Comparison of ENCODE assay signal across 8 cellular contexts in the genomic region with DNA sequence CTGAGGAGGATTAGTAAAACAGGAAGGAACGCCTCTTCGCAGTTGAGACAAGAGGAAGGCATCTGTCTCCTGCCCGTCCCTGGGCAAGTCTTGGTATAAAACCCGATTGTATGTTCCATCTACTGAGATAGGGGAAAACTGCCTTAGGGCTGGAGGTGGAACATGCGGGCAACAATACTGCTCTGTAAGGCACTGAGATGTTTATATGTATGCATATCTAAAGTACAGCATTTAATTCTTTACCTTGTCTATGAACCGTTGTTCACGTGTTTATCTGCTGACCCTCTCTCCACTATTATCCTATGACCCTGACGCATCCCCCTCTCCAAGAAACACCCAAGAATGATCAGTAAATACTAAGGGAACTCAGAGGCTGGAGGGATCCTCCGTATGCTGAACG. TPM values are rescaled to one million over a fixed set of nuclear protein-coding genes. Genes with fewer than 3 reads are reported as not detected.
DNase-seq lines count a peak whose midpoint lies in the region; ATAC-seq and TF ChIP-seq lines count a peak whose summit lies in the region.

No MANE protein-coding gene starts in this region.

- H3K36me3 Mint-ChIP-seq in CD8-positive, alpha-beta T cell: peaks cover 33% of the 10 kb centered on the region
- H3K36me3 Mint-ChIP-seq in chondrocyte (ENCODE audit: low read depth) (peaks cover 9% of the 10 kb centered on the region), nephron progenitor cell (ENCODE audit: low read depth) (peaks cover 29% of the 10 kb centered on the region)

- POLR2A ChIA-PET in CD8-positive, alpha-beta T cell (lab: Charles Lee): interaction anchor here (0.9 to 1.1 kb wide), 2 partner anchors 35 to 44 kb away, joined by 3 to 6 read pairs; partner anchors contain the start of genes RPS16 and SUPT5H

- H3K9me3 ChIP-seq in CD8-positive, alpha-beta T cell (ENCODE audit: low read length): no peaks in the 10 kb centered on the region

- intact Hi-C loops in CD8-positive, alpha-beta T cell (cut with DNase I, micrococcal nuclease): loop anchor here (1.0 to 5.0 kb wide), 6 partner anchors 22 to 367 kb away; partner anchors contain the start of genes MED29 (in 2 of the 2), PAF1 (in 2 of the 2), SUPT5H (in 2 of the 2) and EID2 (in 1 of the 2)

- H3K27me3 ChIP-seq in CD8-positive, alpha-beta T cell (ENCODE audit: insufficient read depth, low read length): no peaks in the 10 kb centered on the region

- H3K36me3 ChIP-seq in CD8-positive, alpha-beta T cell (ENCODE audit: insufficient read depth, low read length): peaks cover 12% of the 10 kb centered on the region

- H3K27me3 Mint-ChIP-seq in CD8-positive, alpha-beta T cell (ENCODE audit: low read depth): no peaks in the 10 kb centered on the region
- H3K27me3 Mint-ChIP-seq in chondrocyte (ENCODE audit: low read depth) (no peaks in the 10 kb centered on the region), nephron progenitor cell (ENCODE audit: low read depth, poor library complexity) (peaks cover 7% of the 10 kb centered on the region)

- H3K4me1 Mint-ChIP-seq in CD8-positive, alpha-beta T cell (ENCODE audit: low read depth): peaks cover 24% of the 10 kb centered on the region
- H3K4me1 Mint-ChIP-seq in chondrocyte (ENCODE audit: low read depth) (peaks cover 21% of the 10 kb centered on the region), nephron progenitor cell (peaks cover 36% of the 10 kb centered on the region)

- peak overlapping the region; percentile 82 for H3K27ac ChIP-seq in CD8-positive, alpha-beta T cell (ENCODE audit: low read depth, low read length)

- no peak for DNase-seq in CD8-positive, alpha-beta T cell
- peak; percentile 79 for DNase-seq in NCI-H2227 treated with DMSO at 0.1 percent for 48 hours (lab: John Stamatoyannopoulos, UW)
- DNase-seq in chondrocyte (ENCODE audit: low spot score): no peak
- DNase-seq in nephron progenitor cell: no peak
- no peak for DNase-seq in HPDE6-E6E7 (ENCODE audit: extremely low spot score)
- no peak for DNase-seq in NK-92 (lab: John Stamatoyannopoulos, UW; ENCODE audit: unreplicated experiment)
- DNase-seq in NCI-H1092 treated with DMSO at 0.1 percent for 48 hours (lab: John Stamatoyannopoulos, UW): no peak

- peaks cover 15% of the 10 kb centered on the region for H3K4me1 ChIP-seq in CD8-positive, alpha-beta T cell (ENCODE audit: insufficient read depth, low read length)

- peak overlapping the region; percentile 90 for H3K27ac Mint-ChIP-seq in CD8-positive, alpha-beta T cell
- peak overlapping the region; percentile 97 for H3K27ac Mint-ChIP-seq in chondrocyte (ENCODE audit: unreplicated experiment)
- H3K27ac Mint-ChIP-seq in nephron progenitor cell: peak overlapping the region; percentile 73

- peak overlapping the region; percentile 85 for H3K4me3 ChIP-seq in CD8-positive, alpha-beta T cell (ENCODE audit: low read depth, low read length)

- H3K4me3 Mint-ChIP-seq in CD8-positive, alpha-beta T cell: peak overlapping the region; percentile 91
- H3K4me3 Mint-ChIP-seq in chondrocyte (ENCODE audit: unreplicated experiment) (peak overlapping the region; percentile 90), nephron progenitor cell (peak overlapping the region; percentile 96)

- CTCF ChIA-PET in CD8-positive, alpha-beta T cell (lab: Charles Lee): interaction anchor here (1.0 kb wide), 1 partner anchor 53 kb away, joined by 4 read pairs; the partner anchor contains the start of gene EID2B

- no peak for ATAC-seq in CD8-positive, alpha-beta T cell
- ATAC-seq in HG03139 (IDR thresholded peaks at IDR 0.05; ENCODE audit: unreplicated experiment): no peak

- H3K9me3 Mint-ChIP-seq in CD8-positive, alpha-beta T cell: no peaks in the 10 kb centered on the region
- H3K9me3 Mint-ChIP-seq in chondrocyte (ENCODE audit: low read depth) (no peaks in the 10 kb centered on the region), nephron progenitor cell (no peaks in the 10 kb centered on the region)

- TF ChIP-seq CTCF in CD8-positive, alpha-beta T cell (IDR thresholded peaks at IDR 0.05): no peak
- TF ChIP-seq CTCF in chondrocyte (IDR thresholded peaks at IDR 0.05) (no peak), nephron progenitor cell (IDR thresholded peaks at IDR 0.05) (no peak)

RNA-seq across cellular contexts. Expression of gene TIMM50, which starts 0.7 kb away (rescaled TPM):
- 10 to 100 TPM; 48.6 to 56.7 TPM for total RNA-seq in CD8-positive, alpha-beta T cell
- total RNA-seq in chondrocyte: 46.4 to 65.7 TPM (median 49.9 TPM) in 3 replicates

RNA-seq across cellular contexts. Expression of gene DLL3, which starts 18.8 kb away (rescaled TPM):
- under 1 TPM in 1 of 2 experiments, not detected in 1; 0.14 TPM for total RNA-seq in CD8-positive, alpha-beta T cell
- total RNA-seq in chondrocyte: 0.92 to 1.3 TPM (median 1.00 TPM) in 3 replicates

RNA-seq across cellular contexts. Expression of gene SUPT5H, which starts 34.5 kb away (rescaled TPM):
- total RNA-seq in CD8-positive, alpha-beta T cell: 100 to 1,000 TPM; 303 to 329 TPM
- 106 to 120 TPM (median 108 TPM) in 3 replicates for total RNA-seq in chondrocyte

RNA-seq across cellular contexts. Expression of gene SELENOV, which starts 35.0 kb away (rescaled TPM):
- not detected for total RNA-seq in CD8-positive, alpha-beta T cell
- not detected in 3 replicates for total RNA-seq in chondrocyte

RNA-seq across cellular contexts. Expression of gene RPS16, which starts 44.2 kb away (rescaled TPM):
- total RNA-seq in CD8-positive, alpha-beta T cell: 1,000 to 10,000 TPM; 4,439 to 4,447 TPM
- total RNA-seq in chondrocyte: 1,022 to 1,375 TPM (median 1,065 TPM) in 3 replicates
